In the genomic region with DNA sequence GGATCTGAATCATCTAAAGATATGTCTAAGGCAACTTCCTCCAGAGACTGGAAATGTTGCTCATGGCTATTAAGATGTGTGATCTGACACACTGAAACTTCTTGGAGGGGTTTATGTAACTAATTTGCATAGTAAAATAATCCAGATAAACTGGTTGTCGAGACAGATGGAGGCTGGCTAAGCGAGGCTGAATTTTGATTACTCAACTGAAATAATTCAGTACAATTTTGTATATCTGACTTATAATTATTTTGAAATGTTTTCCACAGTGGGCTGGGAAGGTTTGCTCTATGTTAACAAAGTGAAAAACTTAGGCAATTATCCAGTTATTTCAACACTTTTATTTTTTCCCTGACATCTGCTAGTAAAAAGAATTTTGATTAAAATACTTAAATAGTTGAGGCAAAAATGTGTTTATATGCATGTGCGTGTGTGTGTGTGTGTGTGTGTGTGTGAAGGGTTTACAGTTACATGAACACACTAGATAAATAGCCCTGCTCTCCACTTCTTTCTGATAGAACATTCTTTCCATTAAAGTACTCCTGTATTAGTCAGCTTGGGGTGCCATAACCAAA, we compare ENCODE assay signal across 27 cellular contexts. TPM values are rescaled to one million over a fixed set of nuclear protein-coding genes. Genes with fewer than 3 reads are reported as not detected.
DNase-seq lines count a peak whose midpoint lies in the region; ATAC-seq and TF ChIP-seq lines count a peak whose summit lies in the region.
"Had no signal": no experiment of that assay in that cellular context is flagged by ENCODE, and none has a peak within 500 bp of the region (broad histone marks: within the 10 kb centered on the region; RNA-seq: fewer than 3 reads in every experiment).

No MANE protein-coding gene starts in this region.

- intact Hi-C loops in IMR-90 (cut with micrococcal nuclease), result no loop called here
- intact Hi-C loops in left lung (cut with DNase I), result no loop called here

- H3K4me1 ChIP-seq in IMR-90 (ENCODE audit: control insufficient read depth, insufficient read depth, low read length), result peaks cover 6% of the 10 kb centered on the region
- H3K4me1 ChIP-seq in left lung, result no peaks in the 10 kb centered on the region

- no peak overlapping the region for H4K91ac ChIP-seq in IMR-90 (ENCODE audit: insufficient read depth, low read depth, low read length)

- H4K20me1 ChIP-seq in IMR-90 (ENCODE audit: insufficient read depth, low read length), result no peaks in the 10 kb centered on the region

- H3K27ac ChIP-seq in IMR-90 (ENCODE audit: insufficient read depth, low read length) (peak overlapping the region; percentile 24; the same call in 1 of the 2 replicates), left lung (no peak overlapping the region)
- H3K27ac ChIP-seq: ascending aorta, hepatocyte, RWPE1, SK-N-MC, tibial nerve had no signal

- H3K4me2 ChIP-seq in IMR-90 (ENCODE audit: low read depth, low read length), result no peak overlapping the region
- H3K4me2 ChIP-seq: hepatocyte had no signal

- DNase-seq in AG09309 (ENCODE audit: low read depth) (peak; percentile 72), IMR-90 (peak; percentile 66), left lung (no peak), NCI-H2227 (lab: John Stamatoyannopoulos, UW; ENCODE audit: unreplicated experiment) (no peak), dermis blood vessel endothelial cell (no peak)
- no peak for DNase-seq in activated effector memory CD4-positive, alpha-beta T cell treated with Interleukin-2 at 50 U/mL for 16 hours
- no peak for DNase-seq in stimulated activated CD8-positive, alpha-beta memory T cell treated with anti-CD3 and anti-CD28 coated beads, Interleukin-4, amount 100 ng/mL, for 48 hours
- DNase-seq: ACHN; activated CD4-positive, alpha-beta T cell treated with anti-CD3 and anti-CD28 coated beads, Interleukin-2, amount 50 U/mL, for 48 hours; Calu3; caudate nucleus; foreskin melanocyte; KG1; MM.1S; naive B cell; NCI-H2081; NCI-H774; stimulated activated CD4-positive, alpha-beta T cell treated with anti-CD3 and anti-CD28 coated beads, Interleukin-1b, Interleukin-23, amount 100 ng/mL, for 48 hours had no signal

- H3K36me3 ChIP-seq in IMR-90 (ENCODE audit: control insufficient read depth, insufficient read depth, low read length), result no peaks in the 10 kb centered on the region
- H3K36me3 ChIP-seq in left lung, result no peaks in the 10 kb centered on the region
- H3K36me3 ChIP-seq: ascending aorta, tibial nerve had no signal

- H3K9me1 ChIP-seq in IMR-90 (ENCODE audit: insufficient read depth, low read length), result no peaks in the 10 kb centered on the region

- peak; percentile 84 for ATAC-seq in IMR-90 (ENCODE audit: low read depth)
- peak; percentile 79 for ATAC-seq in esophagus mucosa
- ATAC-seq in left lung, result peak; percentile 70
- ATAC-seq: activated naive CD4-positive, alpha-beta T cell treated with anti-CD3 and anti-CD28 coated beads, Interleukin-2, amount 50 U/mL, for 72 hours; activated T-helper 17 cell treated with anti-CD3 and anti-CD28 coated beads, Interleukin-2, amount 50 U/mL, for 72 hours had no signal

- no peak overlapping the region for H3K23ac ChIP-seq in IMR-90 (ENCODE audit: low read depth, low read length)

- CTCF ChIA-PET in IMR-90 (lab: Yijun Ruan, JAX), result interaction anchor here (0.6 to 0.9 kb wide), 2 partner anchors 14 to 146 kb away, joined by 3 read pairs; no protein-coding TSS in a partner anchor

- no peak for TF ChIP-seq RAD21 in IMR-90 (IDR thresholded peaks at IDR 0.05; ENCODE audit: low read length)

- POLR2A ChIA-PET in IMR-90 (lab: Charles Lee; ENCODE audit: unreplicated experiment), result no interaction called here

- H2AK9ac ChIP-seq in IMR-90 (replicated peaks; ENCODE audit: low read depth, low read length, poor library complexity), result no peak overlapping the region

- no CpG with 5 or more reads among the region's 3 CpGs for WGBS in IMR-90 (ENCODE audit: extremely low coverage in 2 of 2, insufficient read length in 1 of 2), 2 experiments

- H3K56ac ChIP-seq in IMR-90 (ENCODE audit: extremely low read depth, insufficient read depth, low read length), result no peak overlapping the region

- no peaks in the 10 kb centered on the region for H3K79me1 ChIP-seq in IMR-90 (ENCODE audit: low read depth in 1 of 2, low read length in 2 of 2)

- no peak overlapping the region for H3K4me3 ChIP-seq in AG09309 (ENCODE audit: control insufficient read depth, low read depth, low read length)
- H3K4me3 ChIP-seq in IMR-90 (ENCODE audit: insufficient read depth, low read depth, low read length), result no peak overlapping the region
- H3K4me3 ChIP-seq in left lung, result no peak overlapping the region
- H3K4me3 ChIP-seq: ascending aorta, hepatocyte, SK-N-MC, skin epidermis, tibial nerve had no signal

- no peak overlapping the region for H4K8ac ChIP-seq in IMR-90 (ENCODE audit: low read depth in 2 of 2, low read length in 2 of 2)

- peak overlapping the region; percentile 27; the same call in 1 of the 2 replicates for H2BK20ac ChIP-seq in IMR-90 (ENCODE audit: low read depth, low read length)

- TF ChIP-seq CTCF in AG09309 (IDR thresholded peaks at IDR 0.05; ENCODE audit: control insufficient read depth, insufficient read depth, low read depth, low read length, missing control alignments) (no peak), IMR-90 (conservative IDR thresholded peaks at IDR 0.05; ENCODE audit: low read depth, low read length) (no peak), left lung (IDR thresholded peaks at IDR 0.05) (no peak)

- peak overlapping the region; percentile 86; the same call in 1 of the 2 replicates for H4K5ac ChIP-seq in IMR-90 (ENCODE audit: low read depth, low read length)

- H2AK5ac ChIP-seq in IMR-90 (ENCODE audit: low read depth, low read length), result no peak overlapping the region

- H3K4ac ChIP-seq in IMR-90 (ENCODE audit: low read depth, low read length), result peak overlapping the region; percentile 55; the same call in 1 of the 2 replicates

- in situ Hi-C loops in IMR-90 (cut with MboI; ENCODE audit: low sequenced_read_pairs), result no loop called here

- dilution Hi-C loops in IMR-90 (cut with HindIII; ENCODE audit: low sequenced_read_pairs, unreplicated experiment), result no loop called here

- no peak overlapping the region for H2AFZ ChIP-seq in IMR-90 (replicated peaks; ENCODE audit: low read length, poor library complexity)
- H2AFZ ChIP-seq: hepatocyte had no signal

- no peak for TF ChIP-seq POLR2A in IMR-90 (IDR thresholded peaks at IDR 0.05; ENCODE audit: low read depth, low read length)

- BruUV-seq in IMR-90 (replicated peaks; lab: Mats Ljungman, UMichigan), result no TSS peak

- H3K27me3 ChIP-seq in IMR-90 (ENCODE audit: control insufficient read depth, insufficient read depth, low read length), result no peaks in the 10 kb centered on the region
- no peaks in the 10 kb centered on the region for H3K27me3 ChIP-seq in left lung
- H3K27me3 ChIP-seq: ascending aorta, hepatocyte, tibial nerve had no signal

- peak overlapping the region; percentile 97; the same call in 1 of the 2 replicates for H3K18ac ChIP-seq in IMR-90 (ENCODE audit: low read depth, low read length)

- H3K9me3 ChIP-seq in IMR-90 (ENCODE audit: control insufficient read depth, insufficient read depth, low read length) (no peaks in the 10 kb centered on the region), left lung (no peaks in the 10 kb centered on the region)
- H3K9me3 ChIP-seq: ascending aorta, tibial nerve had no signal

- peak overlapping the region; percentile 87 for H2BK5ac ChIP-seq in IMR-90 (ENCODE audit: low read depth, low read length, poor library complexity, severe bottlenecking)

- no peak overlapping the region for H3K9ac ChIP-seq in IMR-90 (ENCODE audit: low read depth, low read length)

- H2BK120ac ChIP-seq in IMR-90 (ENCODE audit: low read depth, low read length), result peak overlapping the region; percentile 69

- 0 out of 3 replicates have a peak overlapping the region, but pooled peaks have one; percentile 37 for H2BK15ac ChIP-seq in IMR-90 (ENCODE audit: low read depth, low read length)

- H3K14ac ChIP-seq in IMR-90 (replicated peaks; ENCODE audit: low read depth, low read length), result peak overlapping the region; percentile 56; the same call in 1 of the 2 replicates

TF ChIP-seq in IMR-90, 13 proteins besides CTCF, POLR2A, EP300 and RAD21:
- TF ChIP-seq SMC3 (IDR thresholded peaks at IDR 0.05; ENCODE audit: low read depth, low read length) (no peak), CHD1 (IDR thresholded peaks at IDR 0.05; ENCODE audit: low read depth, low read length) (no peak), MAZ (IDR thresholded peaks at IDR 0.05; ENCODE audit: borderline replicate concordance, low read depth, low read length) (no peak), RFX5 (IDR thresholded peaks at IDR 0.05; ENCODE audit: low read depth, low read length) (0 out of 2 replicates have a peak, but pooled peaks have one; percentile 17), BHLHE40 (IDR thresholded peaks at IDR 0.05; ENCODE audit: low read depth, low read length) (no peak)
- TF ChIP-seq, protein P1, sequence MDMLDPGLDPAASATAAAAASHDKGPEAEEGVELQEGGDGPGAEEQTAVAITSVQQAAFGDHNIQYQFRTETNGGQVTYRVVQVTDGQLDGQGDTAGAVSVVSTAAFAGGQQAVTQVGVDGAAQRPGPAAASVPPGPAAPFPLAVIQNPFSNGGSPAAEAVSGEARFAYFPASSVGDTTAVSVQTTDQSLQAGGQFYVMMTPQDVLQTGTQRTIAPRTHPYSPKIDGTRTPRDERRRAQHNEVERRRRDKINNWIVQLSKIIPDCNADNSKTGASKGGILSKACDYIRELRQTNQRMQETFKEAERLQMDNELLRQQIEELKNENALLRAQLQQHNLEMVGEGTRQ (IDR thresholded peaks at IDR 0.05; ENCODE audit: low read depth, low read length), result no peak

RNA-seq across cellular contexts. Expression of a gene that starts 11.3 kb away (rescaled TPM):
- total RNA-seq in IMR-90 (2012; rRNA removed) (84.4 and 93.0 TPM in 2 replicates), esophagus mucosa (21.3 TPM), left lung (10 to 100 TPM; 49.6 to 57.5 TPM), dermis blood vessel endothelial cell (31.5 and 41.5 TPM in 2 replicates)
- polyA plus RNA-seq in IMR-90 (2012; rRNA removed), result 22.9 and 27.5 TPM in 2 replicates
- polyA plus RNA-seq in IMR-90 (2012; cell fraction: cytosol; rRNA removed), result 6.0 and 6.1 TPM in 2 replicates
- 2.9 and 14.5 TPM in 2 replicates for polyA plus RNA-seq in IMR-90 (2012; cell fraction: nucleus; rRNA removed; ENCODE audit: low replicate concordance)

Comparison
In these comparisons a context has a peak if more than half of its experiments do, and no peak if none do; other contexts are left out.
1. DNase-seq: peak in AG09309 (single experiment) and IMR-90 (single experiment); none in left lung (0 of 2), activated effector memory CD4-positive, alpha-beta T cell treated with Interleukin-2 at 50 U/mL for 16 hours (single experiment), NCI-H2227 (single experiment), stimulated activated CD8-positive, alpha-beta memory T cell treated with anti-CD3 and anti-CD28 coated beads, Interleukin-4, amount 100 ng/mL, for 48 hours (single experiment) and dermis blood vessel endothelial cell (single experiment).
2. Peak in every context shown above with its lines, with median percentiles within 50 percentile points of each other: ATAC-seq.